ENCODE assay signal across 23 cellular contexts in the genomic region with DNA sequence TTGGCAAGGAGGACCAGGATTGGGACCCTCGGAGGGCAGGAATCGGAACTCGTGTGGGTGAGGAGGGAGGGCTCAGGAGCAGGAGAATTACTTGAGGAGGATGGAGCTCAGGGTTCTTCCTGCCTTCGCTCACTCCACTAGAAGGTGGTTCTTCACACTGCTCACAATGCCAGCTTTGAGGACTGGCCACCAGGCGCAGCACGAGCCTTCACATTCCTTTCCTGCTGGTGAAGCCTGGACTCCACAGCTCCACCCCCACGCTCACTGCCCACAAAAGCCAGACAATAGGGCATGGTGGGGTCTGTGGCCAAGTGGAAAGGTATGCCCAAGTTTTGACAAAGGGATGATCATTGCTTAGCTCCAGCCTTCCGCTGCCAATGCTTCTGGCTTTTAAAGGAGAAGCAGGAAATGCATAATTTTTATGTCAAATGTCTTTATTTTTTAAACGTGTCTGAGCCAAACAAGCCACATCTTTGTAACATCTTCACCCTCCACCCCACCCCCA.
"Had no signal": no experiment of that assay in that cellular context is flagged by ENCODE, and none has a peak within 500 bp of the region (broad histone marks: within the 10 kb centered on the region; RNA-seq: fewer than 3 reads in every experiment).

No MANE protein-coding gene starts in this region.

- DNase-seq: activated CD4-positive, alpha-beta memory T cell treated with anti-CD3 and anti-CD28 coated beads for 36 hours; activated CD4-positive, alpha-beta T cell treated with anti-CD3 and anti-CD28 coated beads, Interleukin-2, amount 10 ng/mL, durations not matched to agents 24 days and 14 days; activated CD4-positive, CD25-positive, alpha-beta regulatory T cell treated with anti-CD3 and anti-CD28 coated beads, Interleukin-2, amount 50 U/mL, for 72 hours; activated CD8-positive, alpha-beta memory T cell treated with anti-CD3 and anti-CD28 coated beads, Interleukin-2, amount 50 U/mL, for 4 hours; activated naive CD8-positive, alpha-beta T cell treated with anti-CD3 and anti-CD28 coated beads, Interleukin-2, amount 50 U/mL, for 24 hours; activated T-cell treated with anti-CD3 and anti-CD28 coated beads, Interleukin-2, amount 50 U/mL, for 1 hour; amygdala; dermis blood vessel endothelial cell; effector CD4-positive, alpha-beta T cell; esophagus squamous epithelium; kidney glomerular epithelial cell; mucosa of descending colon; pancreas; spleen; stimulated activated naive CD4-positive, alpha-beta T cell treated with Interleukin-2 at 50 U/mL for 16 hours had no signal

- H3K27me3 ChIP-seq: pancreas, right atrium auricular region had no signal

- FAIRE-seq: bronchial epithelial cell, endometrium, frontal cortex, pancreas had no signal

- H3K27ac ChIP-seq: epithelial cell of prostate, esophagus squamous epithelium, left lung, pancreas, right atrium auricular region, spleen, tibial nerve had no signal

- H3K4me3 ChIP-seq: esophagus squamous epithelium, left lung, lung, mucosa of descending colon, pancreas, right atrium auricular region, spleen, tibial nerve had no signal

- H3K9me3 ChIP-seq: esophagus squamous epithelium, left lung, mucosa of descending colon, pancreas, right atrium auricular region, spleen, tibial nerve had no signal

- ATAC-seq: activated naive CD8-positive, alpha-beta T cell treated with anti-CD3 and anti-CD28 coated beads, Interleukin-2, amount 50 U/mL, for 24 hours; left lung; mucosa of descending colon; pancreas had no signal

- H3K36me3 ChIP-seq: esophagus squamous epithelium, left lung, pancreas, right atrium auricular region, spleen, tibial nerve had no signal

- H3K4me1 ChIP-seq: pancreas, spleen had no signal
